ENCODE assay signal across 19 cellular contexts in genomic region chr14:96639550-96639949, GRCh38.
DNase-seq lines count a peak whose midpoint lies in the region; ATAC-seq and TF ChIP-seq lines count a peak whose summit lies in the region.
"Had no signal": no experiment of that assay in that cellular context is flagged by ENCODE, and none has a peak within 500 bp of the region (broad histone marks: within the 10 kb centered on the region; RNA-seq: fewer than 3 reads in every experiment).

No MANE protein-coding gene starts in this region.

- no peak overlapping the region for H4K91ac ChIP-seq in neuronal stem cell (ENCODE audit: low read depth, low read length, poor library complexity)

- no peak for TF ChIP-seq POLR2A in esophagus muscularis mucosa (IDR thresholded peaks at IDR 0.05; ENCODE audit: low read depth)

- DNase-seq in D341Med (ENCODE audit: low spot score) (peak; percentile 3), GM13977 (ENCODE audit: low spot score) (peak; percentile 2), esophagus muscularis mucosa (ENCODE audit: extremely low spot score) (peak; percentile 62), neuronal stem cell (ENCODE audit: low spot score) (no peak), lower lobe of right lung (no peak)
- DNase-seq in activated effector memory CD4-positive, alpha-beta T cell treated with anti-CD3 and anti-CD28 coated beads, Interleukin-2, amount 50 U/mL, for 16 hours = no peak
- DNase-seq in effector memory CD8-positive, alpha-beta T cell = no peak
- DNase-seq: ACHN; C1 segment of cervical spinal cord; CD8-positive, alpha-beta memory T cell; GF-D8; GOT3; NCI-H1105; NCI-H2081; NCI-H2171 treated with DMSO at 0.1 percent for 48 hours; NCI-H748 treated with DMSO at 0.1 percent for 48 hours; OCI-M1; Right ventricle myocardium superior; SK-N-SH had no signal

- H2BK12ac ChIP-seq in neuronal stem cell (ENCODE audit: low read length) = no peak overlapping the region

- H2AFZ ChIP-seq in neuronal stem cell (ENCODE audit: low read length) = no peak overlapping the region

- H3K4me1 ChIP-seq in esophagus muscularis mucosa (no peaks in the 10 kb centered on the region), neuronal stem cell (ENCODE audit: control insufficient read depth in 2 of 2, insufficient read depth in 1 of 2, low read depth in 1 of 2, low read length in 2 of 2) (no peaks in the 10 kb centered on the region), lower lobe of right lung (no peaks in the 10 kb centered on the region)

- H2AK5ac ChIP-seq in neuronal stem cell (ENCODE audit: low read depth, low read length) = no peak overlapping the region

- no peak overlapping the region for H3K23ac ChIP-seq in neuronal stem cell (ENCODE audit: low read depth, low read length, poor library complexity)

- in situ Hi-C loops in GM13977 (cut with MboI; ENCODE audit: low pct_unique_long_range_greater_than_20kb, low sequenced_read_pairs, unreplicated experiment) = no loop called here

- no peak overlapping the region for H3K27ac Mint-ChIP-seq in effector memory CD8-positive, alpha-beta T cell
- H3K27ac Mint-ChIP-seq: CD8-positive, alpha-beta memory T cell had no signal

- no peaks in the 10 kb centered on the region for H3K36me3 Mint-ChIP-seq in effector memory CD8-positive, alpha-beta T cell (ENCODE audit: insufficient read depth)
- H3K36me3 Mint-ChIP-seq: CD8-positive, alpha-beta memory T cell had no signal

- H3K9me3 Mint-ChIP-seq in effector memory CD8-positive, alpha-beta T cell = no peaks in the 10 kb centered on the region
- H3K9me3 Mint-ChIP-seq: CD8-positive, alpha-beta memory T cell had no signal

- no peak overlapping the region for H2BK15ac ChIP-seq in neuronal stem cell (ENCODE audit: low read length)

- H3K18ac ChIP-seq in neuronal stem cell (ENCODE audit: low read length) = no peak overlapping the region

- no peak for ATAC-seq in lower lobe of right lung
- no peak for ATAC-seq in effector memory CD8-positive, alpha-beta T cell (replicated peaks)

- H3K27ac ChIP-seq in esophagus muscularis mucosa (replicated peaks in 1 of 4) (no peak overlapping the region), neuronal stem cell (replicated peaks; ENCODE audit: low read length) (no peak overlapping the region), lower lobe of right lung (no peak overlapping the region)

- H3K36me3 ChIP-seq in esophagus muscularis mucosa (no peaks in the 10 kb centered on the region), neuronal stem cell (replicated peaks in 1 of 2; ENCODE audit: control insufficient read depth in 2 of 2, insufficient read depth in 2 of 2, low read length in 2 of 2) (no peaks in the 10 kb centered on the region), lower lobe of right lung (no peaks in the 10 kb centered on the region)

- no peak for TF ChIP-seq EP300 in esophagus muscularis mucosa (IDR thresholded peaks at IDR 0.05)

- no peak overlapping the region for H3K4me2 ChIP-seq in neuronal stem cell (ENCODE audit: insufficient read depth, low read length, poor library complexity, severe bottlenecking)
- H3K4me2 ChIP-seq: SK-N-SH had no signal

- no peaks in the 10 kb centered on the region for H3K27me3 ChIP-seq in esophagus muscularis mucosa
- peaks cover 0 to 8% (median 0%) of the 10 kb centered on the region in 3 experiments for H3K27me3 ChIP-seq in neuronal stem cell (ENCODE audit: control insufficient read depth in 3 of 3, insufficient read depth in 3 of 3, low read depth in 1 of 3, low read length in 3 of 3)
- H3K27me3 ChIP-seq in lower lobe of right lung (ENCODE audit: low read depth) = no peaks in the 10 kb centered on the region

- H3K4me1 Mint-ChIP-seq in effector memory CD8-positive, alpha-beta T cell (ENCODE audit: low read depth in 2 of 2) = no peaks in the 10 kb centered on the region
- H3K4me1 Mint-ChIP-seq: CD8-positive, alpha-beta memory T cell had no signal

- intact Hi-C loops in esophagus muscularis mucosa (cut with DNase I) (no loop called here), lower lobe of right lung (cut with DNase I) (no loop called here)

- H2BK120ac ChIP-seq in neuronal stem cell (ENCODE audit: low read depth, low read length) = no peak overlapping the region

- no peak overlapping the region for H2BK5ac ChIP-seq in neuronal stem cell (ENCODE audit: low read length)

- no peak overlapping the region for H3K9ac ChIP-seq in neuronal stem cell (ENCODE audit: low read depth, low read length, poor library complexity)
- H3K9ac ChIP-seq: SK-N-SH had no signal

- WGBS in esophagus muscularis mucosa = 87% methylated on average over 6 of the region's 8 CpGs
- no CpG with 5 or more reads among the region's 8 CpGs for WGBS in neuronal stem cell (ENCODE audit: extremely low coverage in 2 of 2, insufficient read length in 2 of 2, insufficient replicate concordance in 1 of 2), 2 donors

- H3K14ac ChIP-seq in neuronal stem cell (ENCODE audit: low read length) = peak overlapping the region; percentile 17

- H3K79me1 ChIP-seq in neuronal stem cell (ENCODE audit: low read depth, low read length) = no peaks in the 10 kb centered on the region

- H3K4me3 Mint-ChIP-seq in effector memory CD8-positive, alpha-beta T cell = no peak overlapping the region
- H3K4me3 Mint-ChIP-seq: CD8-positive, alpha-beta memory T cell had no signal

- no peak overlapping the region for H3K4me3 ChIP-seq in esophagus muscularis mucosa
- no peak overlapping the region for H3K4me3 ChIP-seq in neuronal stem cell (ENCODE audit: low read length in 2 of 2)
- H3K4me3 ChIP-seq in lower lobe of right lung = no peak overlapping the region

- no peak overlapping the region for H3K4ac ChIP-seq in neuronal stem cell (ENCODE audit: low read length)

- peaks cover 0 to 16% of the 10 kb centered on the region in 2 donors for H3K27me3 Mint-ChIP-seq in effector memory CD8-positive, alpha-beta T cell

- TF ChIP-seq CTCF in GM13977 (IDR thresholded peaks at IDR 0.05; ENCODE audit: extremely low read depth, insufficient read depth, missing control alignments) (no peak), esophagus muscularis mucosa (IDR thresholded peaks at IDR 0.05) (no peak), lower lobe of right lung (IDR thresholded peaks at IDR 0.05) (no peak)

- no peaks in the 10 kb centered on the region for H3K9me3 ChIP-seq in esophagus muscularis mucosa
- no peaks in the 10 kb centered on the region for H3K9me3 ChIP-seq in neuronal stem cell (replicated peaks in 1 of 2; ENCODE audit: control insufficient read depth in 2 of 2, insufficient read depth in 1 of 2, low read depth in 1 of 2, low read length in 2 of 2)
- H3K9me3 ChIP-seq in lower lobe of right lung = no peaks in the 10 kb centered on the region
- H3K9me3 ChIP-seq: SK-N-SH had no signal

- H4K8ac ChIP-seq in neuronal stem cell (ENCODE audit: low read depth, low read length) = no peak overlapping the region

Comparison
In these comparisons a context has a peak if more than half of its experiments do, and no peak if none do; other contexts are left out.
1. DNase-seq: peak in D341Med (single experiment), GM13977 (single experiment) and esophagus muscularis mucosa (single experiment); none in neuronal stem cell (single experiment), activated effector memory CD4-positive, alpha-beta T cell treated with anti-CD3 and anti-CD28 coated beads, Interleukin-2, amount 50 U/mL, for 16 hours (single experiment), lower lobe of right lung (single experiment) and effector memory CD8-positive, alpha-beta T cell (0 of 3).